17 cellular contexts compared by ENCODE assay signal in the genomic region with DNA sequence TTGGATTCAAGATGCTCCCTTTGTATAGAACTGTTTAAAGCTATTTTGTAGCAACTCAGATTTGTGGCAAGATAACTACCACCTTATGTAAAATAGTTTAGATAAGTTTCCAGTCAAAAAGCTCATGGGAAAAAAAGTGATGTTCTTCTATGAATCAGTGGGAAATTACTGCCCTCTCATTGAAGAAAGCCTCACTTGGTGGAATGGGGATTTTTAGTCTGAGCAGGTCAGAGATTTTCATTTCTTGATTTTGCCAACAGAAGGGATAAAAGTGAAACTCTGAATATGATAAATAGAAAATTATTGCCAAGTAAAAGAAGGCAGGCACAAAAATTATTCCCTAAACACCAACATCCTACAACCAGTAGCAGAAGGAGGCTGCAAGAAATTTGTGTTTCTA. TPM values are rescaled to one million over a fixed set of nuclear protein-coding genes. Genes with fewer than 3 reads are reported as not detected.
DNase-seq lines count a peak whose midpoint lies in the region; ATAC-seq and TF ChIP-seq lines count a peak whose summit lies in the region.
"Had no signal": no experiment of that assay in that cellular context is flagged by ENCODE, and none has a peak within 500 bp of the region (broad histone marks: within the 10 kb centered on the region; RNA-seq: fewer than 3 reads in every experiment).

No MANE protein-coding gene starts in this region.

- no peak for TF ChIP-seq CTCF in natural killer cell (IDR thresholded peaks at IDR 0.05)

- H3K36me3 Mint-ChIP-seq in activated CD4-positive, alpha-beta T cell treated with anti-CD3 and anti-CD28 coated beads, Interleukin-2, amount 10 ng/mL, durations not matched to agents 24 days and 14 days (ENCODE audit: low read depth): peaks cover 2% of the 10 kb centered on the region
- H3K36me3 Mint-ChIP-seq in natural killer cell treated with Interleukin-12 subunit alpha and Interleukin-12 subunit beta and Interleukin-15 and Interleukin-18, amount 100 ng/mL, for 72 hours: no peaks in the 10 kb centered on the region
- no peaks in the 10 kb centered on the region for H3K36me3 Mint-ChIP-seq in natural killer cell
- H3K36me3 Mint-ChIP-seq in activated T-helper 17 cell treated with anti-CD3 and anti-CD28 coated beads, Interleukin-2, amount 50 U/mL, for 72 hours (ENCODE audit: low read depth): no peaks in the 10 kb centered on the region
- H3K36me3 Mint-ChIP-seq: CD14-positive monocyte; CD8-positive, alpha-beta memory T cell had no signal

- no peaks in the 10 kb centered on the region for H3K9me3 Mint-ChIP-seq in activated CD4-positive, alpha-beta T cell treated with anti-CD3 and anti-CD28 coated beads, Interleukin-2, amount 10 ng/mL, durations not matched to agents 24 days and 14 days
- no peaks in the 10 kb centered on the region for H3K9me3 Mint-ChIP-seq in natural killer cell treated with Interleukin-12 subunit alpha and Interleukin-12 subunit beta and Interleukin-15 and Interleukin-18, amount 100 ng/mL, for 72 hours
- no peaks in the 10 kb centered on the region for H3K9me3 Mint-ChIP-seq in natural killer cell
- H3K9me3 Mint-ChIP-seq in activated T-helper 17 cell treated with anti-CD3 and anti-CD28 coated beads, Interleukin-2, amount 50 U/mL, for 72 hours: peaks cover 3% of the 10 kb centered on the region
- H3K9me3 Mint-ChIP-seq: CD14-positive monocyte; CD8-positive, alpha-beta memory T cell had no signal

- no peak for ATAC-seq in natural killer cell treated with Interleukin-12 subunit alpha and Interleukin-12 subunit beta and Interleukin-15 and Interleukin-18, amount 100 ng/mL, for 72 hours
- ATAC-seq in natural killer cell: no peak
- peak; percentile 56 for ATAC-seq in activated T-helper 17 cell treated with anti-CD3 and anti-CD28 coated beads, Interleukin-2, amount 50 U/mL, for 72 hours (replicated peaks)

- H3K27me3 Mint-ChIP-seq in activated CD4-positive, alpha-beta T cell treated with anti-CD3 and anti-CD28 coated beads, Interleukin-2, amount 10 ng/mL, durations not matched to agents 24 days and 14 days: no peaks in the 10 kb centered on the region
- no peaks in the 10 kb centered on the region for H3K27me3 Mint-ChIP-seq in natural killer cell treated with Interleukin-12 subunit alpha and Interleukin-12 subunit beta and Interleukin-15 and Interleukin-18, amount 100 ng/mL, for 72 hours
- peaks cover 0 to 5% of the 10 kb centered on the region in 2 donors for H3K27me3 Mint-ChIP-seq in natural killer cell (ENCODE audit: low read depth in 2 of 2)
- no peaks in the 10 kb centered on the region for H3K27me3 Mint-ChIP-seq in activated T-helper 17 cell treated with anti-CD3 and anti-CD28 coated beads, Interleukin-2, amount 50 U/mL, for 72 hours
- H3K27me3 Mint-ChIP-seq: CD8-positive, alpha-beta memory T cell had no signal

- no peak overlapping the region for H3K4me3 Mint-ChIP-seq in activated CD4-positive, alpha-beta T cell treated with anti-CD3 and anti-CD28 coated beads, Interleukin-2, amount 10 ng/mL, durations not matched to agents 24 days and 14 days
- peak overlapping the region; percentile 11 for H3K4me3 Mint-ChIP-seq in natural killer cell treated with Interleukin-12 subunit alpha and Interleukin-12 subunit beta and Interleukin-15 and Interleukin-18, amount 100 ng/mL, for 72 hours
- no peak overlapping the region for H3K4me3 Mint-ChIP-seq in natural killer cell
- H3K4me3 Mint-ChIP-seq in activated T-helper 17 cell treated with anti-CD3 and anti-CD28 coated beads, Interleukin-2, amount 50 U/mL, for 72 hours: peak overlapping the region; percentile 14
- H3K4me3 Mint-ChIP-seq: CD14-positive monocyte; CD8-positive, alpha-beta memory T cell had no signal

- H3K27ac Mint-ChIP-seq in activated CD4-positive, alpha-beta T cell treated with anti-CD3 and anti-CD28 coated beads, Interleukin-2, amount 10 ng/mL, durations not matched to agents 24 days and 14 days: peak overlapping the region; percentile 47
- H3K27ac Mint-ChIP-seq in natural killer cell treated with Interleukin-12 subunit alpha and Interleukin-12 subunit beta and Interleukin-15 and Interleukin-18, amount 100 ng/mL, for 72 hours: no peak overlapping the region
- H3K27ac Mint-ChIP-seq in natural killer cell: no peak overlapping the region
- H3K27ac Mint-ChIP-seq in activated T-helper 17 cell treated with anti-CD3 and anti-CD28 coated beads, Interleukin-2, amount 50 U/mL, for 72 hours: peak overlapping the region; percentile 24
- H3K27ac Mint-ChIP-seq: CD8-positive, alpha-beta memory T cell had no signal

- H3K4me1 Mint-ChIP-seq in activated CD4-positive, alpha-beta T cell treated with anti-CD3 and anti-CD28 coated beads, Interleukin-2, amount 10 ng/mL, durations not matched to agents 24 days and 14 days: peaks cover 21% of the 10 kb centered on the region
- H3K4me1 Mint-ChIP-seq in natural killer cell treated with Interleukin-12 subunit alpha and Interleukin-12 subunit beta and Interleukin-15 and Interleukin-18, amount 100 ng/mL, for 72 hours (ENCODE audit: low read depth in 2 of 2): peaks cover 3 to 14% of the 10 kb centered on the region in 2 donors
- no peaks in the 10 kb centered on the region for H3K4me1 Mint-ChIP-seq in natural killer cell
- H3K4me1 Mint-ChIP-seq in activated T-helper 17 cell treated with anti-CD3 and anti-CD28 coated beads, Interleukin-2, amount 50 U/mL, for 72 hours: peaks cover 15% of the 10 kb centered on the region

- DNase-seq in activated CD4-positive, alpha-beta T cell treated with anti-CD3 and anti-CD28 coated beads, Interleukin-2, amount 10 ng/mL, durations not matched to agents 24 days and 14 days: no peak
- DNase-seq in activated CD4-positive, alpha-beta T cell treated with anti-CD3 and anti-CD28 coated beads, Interleukin-2, amount 50 U/mL, for 1 hour: no peak
- DNase-seq in natural killer cell treated with Interleukin-12 subunit alpha and Interleukin-12 subunit beta and Interleukin-15 and Interleukin-18, amount 100 ng/mL, for 72 hours (ENCODE audit: low spot score): no peak
- no peak for DNase-seq in natural killer cell
- no peak for DNase-seq in HUDEP-2 (lab: John Stamatoyannopoulos, UW; ENCODE audit: unreplicated experiment in 76 of 76)
- no peak for DNase-seq in DMS 273 (lab: John Stamatoyannopoulos, UW; ENCODE audit: unreplicated experiment)
- DNase-seq in NCI-H1105 treated with DMSO at 0.1 percent for 48 hours (lab: John Stamatoyannopoulos, UW): no peak
- DNase-seq: 8988T, GM23248, NCI-H2029 treated with DMSO at 0.1 percent for 48 hours, NCI-H446 treated with DMSO at 0.1 percent for 48 hours, Right ventricle myocardium superior had no signal

- intact Hi-C loops in activated CD4-positive, alpha-beta T cell treated with anti-CD3 and anti-CD28 coated beads, Interleukin-2, amount 10 ng/mL, durations not matched to agents 24 days and 14 days (cut with micrococcal nuclease): loop anchor here (1.0 to 2.0 kb wide), 5 partner anchors 24 to 464 kb away; partner anchors contain the start of genes EAF2 and IQCB1
- intact Hi-C loops in natural killer cell (cut with micrococcal nuclease): no loop called here

RNA-seq across cellular contexts. Expression of gene CSTA, which starts 25.8 kb away (rescaled TPM):
- not detected in 2 replicates for total RNA-seq in activated CD4-positive, alpha-beta T cell treated with anti-CD3 and anti-CD28 coated beads, Interleukin-2, amount 10 ng/mL, durations not matched to agents 24 days and 14 days
- total RNA-seq in natural killer cell treated with Interleukin-12 subunit alpha and Interleukin-12 subunit beta and Interleukin-15 and Interleukin-18, amount 100 ng/mL, for 72 hours: not detected
- total RNA-seq in natural killer cell: 1 to 10 TPM; 3.1 to 7.8 (median 4.0) TPM
- total RNA-seq in activated T-helper 17 cell treated with anti-CD3 and anti-CD28 coated beads, Interleukin-2, amount 50 U/mL, for 72 hours: not detected
- total RNA-seq: H7, SJSA1 had no signal

Comparison
In these comparisons a context has a peak if more than half of its experiments do, and no peak if none do; other contexts are left out.
1. H3K4me3 Mint-ChIP-seq: peak in natural killer cell treated with Interleukin-12 subunit alpha and Interleukin-12 subunit beta and Interleukin-15 and Interleukin-18, amount 100 ng/mL, for 72 hours (single experiment) and activated T-helper 17 cell treated with anti-CD3 and anti-CD28 coated beads, Interleukin-2, amount 50 U/mL, for 72 hours (single experiment); none in activated CD4-positive, alpha-beta T cell treated with anti-CD3 and anti-CD28 coated beads, Interleukin-2, amount 10 ng/mL, durations not matched to agents 24 days and 14 days (single experiment) and natural killer cell (single experiment).
2. H3K27ac Mint-ChIP-seq: peak in activated CD4-positive, alpha-beta T cell treated with anti-CD3 and anti-CD28 coated beads, Interleukin-2, amount 10 ng/mL, durations not matched to agents 24 days and 14 days (single experiment) and activated T-helper 17 cell treated with anti-CD3 and anti-CD28 coated beads, Interleukin-2, amount 50 U/mL, for 72 hours (single experiment); none in natural killer cell treated with Interleukin-12 subunit alpha and Interleukin-12 subunit beta and Interleukin-15 and Interleukin-18, amount 100 ng/mL, for 72 hours (0 of 2) and natural killer cell (0 of 2).